ENCODE assay signal across 2 cellular contexts in genomic region chr2:5102823-5103222, GRCh38.
TF ChIP-seq lines count a peak whose summit lies in the region.

No MANE protein-coding gene starts in this region.

TF ChIP-seq in A549, 52 proteins besides CTCF, POLR2A, EP300 and RAD21 (continued from another document):
- peak; percentile 71; the same call in 1 of the 2 replicates for TF ChIP-seq NFE2L2 (conservative IDR thresholded peaks at IDR 0.05; ENCODE audit: low read length)

TF ChIP-seq in GM23338, 12 proteins besides CTCF, POLR2A, EP300 and RAD21 (continued from another document):
- TF ChIP-seq ETS1 (IDR thresholded peaks at IDR 0.05) (no peak), ZNF331 (CRISPR knock-in tag; IDR thresholded peaks at IDR 0.05; ENCODE audit: low read depth) (no peak), REST (IDR thresholded peaks at IDR 0.05; ENCODE audit: unreplicated experiment) (no peak), ZNF114 (CRISPR knock-in tag; IDR thresholded peaks at IDR 0.05) (no peak), CREB1 (CRISPR knock-in tag; IDR thresholded peaks at IDR 0.05; ENCODE audit: low read depth) (no peak), JUNB (IDR thresholded peaks at IDR 0.05; ENCODE audit: unreplicated experiment) (no peak), EZH2 (IDR thresholded peaks at IDR 0.05; ENCODE audit: low read depth, unreplicated experiment) (no peak), NANOG (IDR thresholded peaks at IDR 0.05; ENCODE audit: borderline replicate concordance) (no peak)
